In genomic region chr12:31736472-31736871, GRCh38 we compare ENCODE assay signal across 8 cellular contexts. TPM values are rescaled to one million over a fixed set of nuclear protein-coding genes. Genes with fewer than 3 reads are reported as not detected.
DNase-seq lines count a peak whose midpoint lies in the region; ATAC-seq and TF ChIP-seq lines count a peak whose summit lies in the region.

No MANE protein-coding gene starts in this region.

- H3K27ac ChIP-seq in WERI-Rb-1 (no peak overlapping the region), heart right ventricle (no peak overlapping the region)

- CTCF ChIA-PET in activated B cell treated with CpG ODN at 0.5 μM for 24 hours (lab: Charles Lee), result no interaction called here

- intact Hi-C loops in activated B cell treated with CpG ODN at 0.5 μM for 24 hours (cut with micrococcal nuclease) (no loop called here), heart right ventricle (cut with DNase I) (no loop called here)

- peaks cover 0 to 68% (median 21%) of the 10 kb centered on the region in 9 donors for H3K4me1 ChIP-seq in heart right ventricle

- peaks cover 63% of the 10 kb centered on the region for H3K4me1 Mint-ChIP-seq in activated B cell treated with CpG ODN at 0.5 μM for 24 hours

- H3K27ac Mint-ChIP-seq in activated B cell treated with CpG ODN at 0.5 μM for 24 hours, result peak overlapping the region; percentile 73

- H3K36me3 Mint-ChIP-seq in activated B cell treated with CpG ODN at 0.5 μM for 24 hours (ENCODE audit: low read depth), result no peaks in the 10 kb centered on the region

- no peaks in the 10 kb centered on the region for H3K36me3 ChIP-seq in WERI-Rb-1
- H3K36me3 ChIP-seq in heart right ventricle, result no peaks in the 10 kb centered on the region

- H3K4me3 ChIP-seq in WERI-Rb-1 (ENCODE audit: low read depth, low read length) (no peak overlapping the region), heart right ventricle (no peak overlapping the region)

- ATAC-seq in HG02973 (IDR thresholded peaks at IDR 0.05; ENCODE audit: unreplicated experiment) (peak; percentile 49), activated B cell treated with CpG ODN at 0.5 μM for 24 hours (ENCODE audit: low read depth) (peak; percentile 79), HG02623 (IDR thresholded peaks at IDR 0.05; ENCODE audit: unreplicated experiment) (no peak), heart right ventricle (no peak), GM19397 (IDR thresholded peaks at IDR 0.05; ENCODE audit: unreplicated experiment) (no peak)

- no peaks in the 10 kb centered on the region for H3K9me3 ChIP-seq in WERI-Rb-1 (ENCODE audit: severe bottlenecking)
- peaks cover 0 to 11% (median under 1%) of the 10 kb centered on the region in 11 donors for H3K9me3 ChIP-seq in heart right ventricle

- H3K27me3 ChIP-seq in WERI-Rb-1 (ENCODE audit: insufficient read depth, low read depth, severe bottlenecking) (no peaks in the 10 kb centered on the region), heart right ventricle (no peaks in the 10 kb centered on the region)

- no peaks in the 10 kb centered on the region for H3K27me3 Mint-ChIP-seq in activated B cell treated with CpG ODN at 0.5 μM for 24 hours

- peak overlapping the region; percentile 20 for H3K4me3 Mint-ChIP-seq in activated B cell treated with CpG ODN at 0.5 μM for 24 hours

- POLR2A ChIA-PET in activated B cell treated with CpG ODN at 0.5 μM for 24 hours (lab: Charles Lee), result interaction anchor here (0.6 to 4.7 kb wide), 13 partner anchors 8 to 410 kb away, joined by 3 to 25 read pairs (median 5); partner anchors contain the start of gene AMN1

- TF ChIP-seq CTCF in activated B cell treated with CpG ODN at 0.5 μM for 24 hours (IDR thresholded peaks at IDR 0.05) (no peak), WERI-Rb-1 (IDR thresholded peaks at IDR 0.05; ENCODE audit: low read depth, low read length) (no peak), heart right ventricle (IDR thresholded peaks at IDR 0.05) (no peak)

- H3K9me3 Mint-ChIP-seq in activated B cell treated with CpG ODN at 0.5 μM for 24 hours, result no peaks in the 10 kb centered on the region

- DNase-seq in activated B cell treated with CpG ODN at 0.5 μM for 24 hours (no peak), WERI-Rb-1 (no peak), heart right ventricle (no peak)
- peak; percentile 30 for DNase-seq in effector CD8-positive, alpha-beta T cell (lab: John Stamatoyannopoulos, UW)
- DNase-seq in stimulated activated CD8-positive, alpha-beta memory T cell treated with anti-CD3 and anti-CD28 coated beads, Interleukin-7, amount 100 ng/mL, for 4 hours (ENCODE audit: low read depth in 2 of 2), result peak; percentile 56 to 69

RNA-seq across cellular contexts. Expression of gene AMN1, which starts 7.7 kb away (rescaled TPM):
- total RNA-seq in activated B cell treated with CpG ODN at 0.5 μM for 24 hours (13.7 and 15.5 TPM in 2 replicates), heart right ventricle (10 to 100 TPM; 12.7 to 24.9 (median 14.6) TPM)
- 10 to 100 TPM; 11.3 to 12.1 TPM for polyA plus RNA-seq in heart right ventricle

Comparison
In these comparisons a context has a peak if more than half of its experiments do, and no peak if none do; other contexts are left out.
1. ATAC-seq: peak in HG02973 (single experiment) and activated B cell treated with CpG ODN at 0.5 μM for 24 hours (single experiment); none in HG02623 (single experiment), heart right ventricle (0 of 8) and GM19397 (single experiment).
2. DNase-seq: peak in effector CD8-positive, alpha-beta T cell (single experiment) and stimulated activated CD8-positive, alpha-beta memory T cell treated with anti-CD3 and anti-CD28 coated beads, Interleukin-7, amount 100 ng/mL, for 4 hours (2 of 2); none in activated B cell treated with CpG ODN at 0.5 μM for 24 hours (single experiment), WERI-Rb-1 (single experiment) and heart right ventricle (0 of 2).